ENCODE assay signal across 19 cellular contexts in the genomic region with DNA sequence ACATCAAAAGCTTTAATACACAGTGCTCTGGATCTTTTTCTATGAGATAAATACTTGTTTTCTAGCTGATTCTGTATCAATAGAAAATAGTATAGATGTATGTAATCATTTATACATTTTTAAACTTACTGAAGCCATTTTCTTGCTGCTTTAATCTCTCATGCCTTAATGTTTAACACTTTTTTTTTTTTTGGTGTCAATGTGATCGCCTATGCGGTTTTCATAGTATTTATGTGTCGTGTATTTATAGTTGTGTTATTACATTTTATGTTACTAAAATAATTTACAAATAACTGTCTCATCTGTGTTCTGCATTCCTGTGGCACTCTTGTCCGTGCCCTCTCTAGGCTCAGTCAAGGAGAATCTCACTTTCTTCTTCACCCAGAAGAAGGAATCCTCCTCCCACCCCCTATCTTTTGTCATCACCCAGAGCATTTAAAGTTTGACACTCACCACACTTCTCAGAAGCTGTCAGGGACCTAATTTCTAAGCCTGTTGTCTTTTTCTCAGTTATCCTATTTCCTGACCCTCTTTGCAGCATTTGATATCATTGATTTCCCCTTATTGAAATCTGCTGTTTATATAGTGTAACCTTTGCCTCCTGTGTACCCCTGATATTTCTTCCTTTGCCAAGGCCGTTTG. TPM values are rescaled to one million over a fixed set of nuclear protein-coding genes. Genes with fewer than 3 reads are reported as not detected.
DNase-seq lines count a peak whose midpoint lies in the region; ATAC-seq and TF ChIP-seq lines count a peak whose summit lies in the region.
"Had no signal": no experiment of that assay in that cellular context is flagged by ENCODE, and none has a peak within 500 bp of the region (broad histone marks: within the 10 kb centered on the region; RNA-seq: fewer than 3 reads in every experiment).

No MANE protein-coding gene starts in this region.

- H3K79me2 ChIP-seq in neural progenitor cell (ENCODE audit: low read depth): no peaks in the 10 kb centered on the region

- no peaks in the 10 kb centered on the region for H3K36me3 ChIP-seq in neural progenitor cell
- H3K36me3 ChIP-seq: BE2C had no signal

- no peak overlapping the region for H3K4me2 ChIP-seq in neural progenitor cell
- H3K4me2 ChIP-seq: PC-9 had no signal

- H3K4me1 ChIP-seq in neural progenitor cell: no peaks in the 10 kb centered on the region

- no peak overlapping the region for H3K4me3 ChIP-seq in neural progenitor cell
- H3K4me3 ChIP-seq: GM12878, PC-9 had no signal

- DNase-seq in activated CD8-positive, alpha-beta memory T cell treated with anti-CD3 and anti-CD28 coated beads, Interleukin-2, amount 10 ng/mL, durations not matched to agents 7 days and 5 days: no peak
- no peak for DNase-seq in activated CD8-positive, alpha-beta memory T cell treated with anti-CD3 and anti-CD28 coated beads for 24 hours
- no peak for DNase-seq in activated CD4-positive, alpha-beta memory T cell treated with anti-CD3 and anti-CD28 coated beads for 36 hours
- DNase-seq in central memory CD8-positive, alpha-beta T cell (ENCODE audit: low spot score in 2 of 2): no peak
- DNase-seq in neural progenitor cell (ENCODE audit: low spot score) (no peak), NCI-H524 (lab: John Stamatoyannopoulos, UW) (no peak)
- no peak for DNase-seq in stimulated activated CD8-positive, alpha-beta memory T cell treated with anti-CD3 and anti-CD28 coated beads, Interleukin-4, amount 100 ng/mL, for 48 hours
- DNase-seq: 8988T, BE2C, GDM1, KG1, NCI-H1417 treated with DMSO at 0.1 percent for 48 hours, NCI-H1930, NCI-H774, PC-9 had no signal

- H3K9me3 ChIP-seq in neural progenitor cell (ENCODE audit: low read depth): no peaks in the 10 kb centered on the region
- H3K9me3 ChIP-seq: BE2C had no signal

- H3F3A ChIP-seq in neural progenitor cell (ENCODE audit: low read depth): no peaks in the 10 kb centered on the region

- no peaks in the 10 kb centered on the region for H3K27me3 Mint-ChIP-seq in activated CD8-positive, alpha-beta memory T cell treated with anti-CD3 and anti-CD28 coated beads, Interleukin-2, amount 10 ng/mL, durations not matched to agents 7 days and 5 days
- no peaks in the 10 kb centered on the region for H3K27me3 Mint-ChIP-seq in activated CD4-positive, alpha-beta memory T cell treated with anti-CD3 and anti-CD28 coated beads for 36 hours
- H3K27me3 Mint-ChIP-seq in central memory CD8-positive, alpha-beta T cell: no peaks in the 10 kb centered on the region
- H3K27me3 Mint-ChIP-seq in neural progenitor cell (ENCODE audit: insufficient read depth, low read depth): no peaks in the 10 kb centered on the region

- peaks cover 19% of the 10 kb centered on the region for H3K9me3 Mint-ChIP-seq in activated CD8-positive, alpha-beta memory T cell treated with anti-CD3 and anti-CD28 coated beads, Interleukin-2, amount 10 ng/mL, durations not matched to agents 7 days and 5 days (ENCODE audit: low read depth)
- H3K9me3 Mint-ChIP-seq in activated CD4-positive, alpha-beta memory T cell treated with anti-CD3 and anti-CD28 coated beads for 36 hours: peaks cover 20% of the 10 kb centered on the region
- peaks cover 5% of the 10 kb centered on the region for H3K9me3 Mint-ChIP-seq in central memory CD8-positive, alpha-beta T cell
- peaks cover 9% of the 10 kb centered on the region for H3K9me3 Mint-ChIP-seq in neural progenitor cell

- no peak overlapping the region for H3K4me3 Mint-ChIP-seq in activated CD8-positive, alpha-beta memory T cell treated with anti-CD3 and anti-CD28 coated beads, Interleukin-2, amount 10 ng/mL, durations not matched to agents 7 days and 5 days
- no peak overlapping the region for H3K4me3 Mint-ChIP-seq in activated CD4-positive, alpha-beta memory T cell treated with anti-CD3 and anti-CD28 coated beads for 36 hours
- no peak overlapping the region for H3K4me3 Mint-ChIP-seq in central memory CD8-positive, alpha-beta T cell
- no peak overlapping the region for H3K4me3 Mint-ChIP-seq in neural progenitor cell

- POLR2A ChIA-PET in activated CD4-positive, alpha-beta memory T cell treated with anti-CD3 and anti-CD28 coated beads for 36 hours (lab: Charles Lee): interaction anchor here (0.7 to 2.3 kb wide), 4 partner anchors 13 to 53 kb away, joined by 4 to 11 read pairs (median 6); no protein-coding TSS in a partner anchor

- peaks cover 29% of the 10 kb centered on the region for H3K36me3 Mint-ChIP-seq in activated CD8-positive, alpha-beta memory T cell treated with anti-CD3 and anti-CD28 coated beads, Interleukin-2, amount 10 ng/mL, durations not matched to agents 7 days and 5 days
- H3K36me3 Mint-ChIP-seq in activated CD4-positive, alpha-beta memory T cell treated with anti-CD3 and anti-CD28 coated beads for 36 hours: peaks cover 10% of the 10 kb centered on the region
- peaks cover 2% of the 10 kb centered on the region for H3K36me3 Mint-ChIP-seq in central memory CD8-positive, alpha-beta T cell (ENCODE audit: insufficient read depth)
- peaks cover 22% of the 10 kb centered on the region for H3K36me3 Mint-ChIP-seq in neural progenitor cell

- H3K27me3 ChIP-seq in neural progenitor cell: no peaks in the 10 kb centered on the region
- H3K27me3 ChIP-seq: BE2C had no signal

- CTCF ChIA-PET in activated CD8-positive, alpha-beta memory T cell treated with anti-CD3 and anti-CD28 coated beads, Interleukin-2, amount 10 ng/mL, durations not matched to agents 7 days and 5 days (lab: Charles Lee): interaction anchor here (0.6 to 13.4 kb wide), 10 partner anchors 9 to 104 kb away, joined by 3 to 222 read pairs (median 6); a partner anchor contains a TSS
- CTCF ChIA-PET in activated CD4-positive, alpha-beta memory T cell treated with anti-CD3 and anti-CD28 coated beads for 36 hours (lab: Charles Lee): interaction anchor here (0.5 to 7.1 kb wide), 8 partner anchors 17 to 615 kb away, joined by 3 to 155 read pairs (median 4); a partner anchor contains a TSS

- H3K9ac ChIP-seq in neural progenitor cell: no peak overlapping the region

- H3K27ac Mint-ChIP-seq in activated CD8-positive, alpha-beta memory T cell treated with anti-CD3 and anti-CD28 coated beads, Interleukin-2, amount 10 ng/mL, durations not matched to agents 7 days and 5 days: peak overlapping the region; percentile 16
- peak overlapping the region; percentile 15 for H3K27ac Mint-ChIP-seq in activated CD4-positive, alpha-beta memory T cell treated with anti-CD3 and anti-CD28 coated beads for 36 hours
- peak overlapping the region; percentile 61 for H3K27ac Mint-ChIP-seq in central memory CD8-positive, alpha-beta T cell (ENCODE audit: low read depth)
- no peak overlapping the region for H3K27ac Mint-ChIP-seq in neural progenitor cell

- no peaks in the 10 kb centered on the region for H4K20me1 ChIP-seq in neural progenitor cell (ENCODE audit: low read depth)

- no peak for ATAC-seq in activated CD8-positive, alpha-beta memory T cell treated with anti-CD3 and anti-CD28 coated beads, Interleukin-2, amount 10 ng/mL, durations not matched to agents 7 days and 5 days
- peak; percentile 22 for ATAC-seq in central memory CD8-positive, alpha-beta T cell (replicated peaks; ENCODE audit: extremely low read depth, poor library complexity, severe bottlenecking)
- no peak for ATAC-seq in HG03097 (IDR thresholded peaks at IDR 0.05; ENCODE audit: low FRiP score, unreplicated experiment)
- ATAC-seq: GM12878 had no signal

- intact Hi-C loops in activated CD4-positive, alpha-beta memory T cell treated with anti-CD3 and anti-CD28 coated beads for 36 hours (cut with micrococcal nuclease): no loop called here

- H3K27ac ChIP-seq in neural progenitor cell: peak overlapping the region; percentile 37
- H3K27ac ChIP-seq: PC-9 had no signal

- no peak overlapping the region for H2AFZ ChIP-seq in neural progenitor cell (replicated peaks)
- H2AFZ ChIP-seq: PC-9 had no signal

- no peak for TF ChIP-seq CTCF in neural progenitor cell (IDR thresholded peaks at IDR 0.05)

- H3K4me1 Mint-ChIP-seq in activated CD8-positive, alpha-beta memory T cell treated with anti-CD3 and anti-CD28 coated beads, Interleukin-2, amount 10 ng/mL, durations not matched to agents 7 days and 5 days: peaks cover 45% of the 10 kb centered on the region
- peaks cover 43% of the 10 kb centered on the region for H3K4me1 Mint-ChIP-seq in activated CD4-positive, alpha-beta memory T cell treated with anti-CD3 and anti-CD28 coated beads for 36 hours (ENCODE audit: low read depth)
- peaks cover 35% of the 10 kb centered on the region for H3K4me1 Mint-ChIP-seq in central memory CD8-positive, alpha-beta T cell
- H3K4me1 Mint-ChIP-seq in neural progenitor cell: peaks cover 5% of the 10 kb centered on the region

RNA-seq across cellular contexts. Expression of a gene that starts 21.4 kb away (rescaled TPM):
- 100 to 1,000 TPM; 153 to 218 TPM for total RNA-seq in activated CD8-positive, alpha-beta memory T cell treated with anti-CD3 and anti-CD28 coated beads, Interleukin-2, amount 10 ng/mL, durations not matched to agents 7 days and 5 days
- 10 to 100 TPM; 70.7 to 74.0 TPM for total RNA-seq in activated CD4-positive, alpha-beta memory T cell treated with anti-CD3 and anti-CD28 coated beads for 36 hours
- total RNA-seq in neural progenitor cell (ENCODE audit: low replicate concordance): not detected in 2 replicates
- total RNA-seq: GM12878, H1, NCI-H460, PC-9 had no signal

RNA-seq across cellular contexts. Expression of a gene that starts 54.0 kb away (rescaled TPM):
- 1 to 10 TPM; 2.2 to 4.7 TPM for total RNA-seq in activated CD8-positive, alpha-beta memory T cell treated with anti-CD3 and anti-CD28 coated beads, Interleukin-2, amount 10 ng/mL, durations not matched to agents 7 days and 5 days
- under 1 TPM; 0.17 to 0.26 TPM for total RNA-seq in activated CD4-positive, alpha-beta memory T cell treated with anti-CD3 and anti-CD28 coated beads for 36 hours
- not detected in 2 replicates for total RNA-seq in neural progenitor cell (ENCODE audit: low replicate concordance)
- total RNA-seq: H1, NCI-H460, PC-9 had no signal

Comparison
In these comparisons a context has a peak if more than half of its experiments do, and no peak if none do; other contexts are left out.
1. RNA of a gene that starts 21.4 kb away (total RNA-seq): 153 to 218 TPM in activated CD8-positive, alpha-beta memory T cell treated with anti-CD3 and anti-CD28 coated beads, Interleukin-2, amount 10 ng/mL, durations not matched to agents 7 days and 5 days and 70.7 to 74.0 TPM in activated CD4-positive, alpha-beta memory T cell treated with anti-CD3 and anti-CD28 coated beads for 36 hours; not detected in neural progenitor cell; every median in the first group is over 10 times any median in the second.